Comparison of ENCODE assay signal across 26 cellular contexts in genomic region chr10:11279286-11279685, GRCh38.
A peak's percentile ranks its signal among the peaks of the same experiment; 100 is the strongest.
DNase-seq lines count a peak whose midpoint lies in the region; ATAC-seq and TF ChIP-seq lines count a peak whose summit lies in the region.
"Had no signal": no experiment of that assay in that cellular context is flagged by ENCODE, and none has a peak within 500 bp of the region (broad histone marks: within the 10 kb centered on the region; RNA-seq: fewer than 3 reads in every experiment).

No MANE protein-coding gene starts in this region.

- CTCF ChIA-PET in activated CD4-positive, alpha-beta memory T cell treated with anti-CD3 and anti-CD28 coated beads for 36 hours (lab: Charles Lee), result interaction anchor here (1.4 kb wide), 1 partner anchor 9 kb away, joined by 3 read pairs; no protein-coding TSS in a partner anchor

- TF ChIP-seq EP300 in transverse colon (IDR thresholded peaks at IDR 0.05; ENCODE audit: low read depth), result no peak

- H3K4me3 ChIP-seq in transverse colon, result no peak overlapping the region
- H3K4me3 ChIP-seq: ascending aorta; BLaER1 treated with 17β-estradiol and CSF1 and Interleukin-3, amounts not matched to agents 10 nM and 100 nM; esophagus muscularis mucosa; GM23248; heart left ventricle had no signal

- H3K27me3 Mint-ChIP-seq in natural killer cell treated with Interleukin-12 subunit alpha and Interleukin-12 subunit beta and Interleukin-15 and Interleukin-18, amount 100 ng/mL, for 72 hours, result no peaks in the 10 kb centered on the region
- H3K27me3 Mint-ChIP-seq in natural killer cell (ENCODE audit: low read depth in 2 of 2), result no peaks in the 10 kb centered on the region
- no peaks in the 10 kb centered on the region for H3K27me3 Mint-ChIP-seq in activated CD4-positive, alpha-beta memory T cell treated with anti-CD3 and anti-CD28 coated beads for 36 hours

- H3K27ac ChIP-seq in transverse colon, result no peak overlapping the region
- H3K27ac ChIP-seq: ascending aorta; BLaER1 treated with 17β-estradiol and CSF1 and Interleukin-3, amounts not matched to agents 10 nM and 100 nM; esophagus muscularis mucosa; GM23248; heart left ventricle had no signal

- no peak for TF ChIP-seq CTCF in natural killer cell (IDR thresholded peaks at IDR 0.05)
- no peak for TF ChIP-seq CTCF in transverse colon (IDR thresholded peaks at IDR 0.05)

- in situ Hi-C loops in transverse colon (cut with MboI; ENCODE audit: low pct_ligation_motif_present in 1 of 4, low pct_unique_long_range_greater_than_20kb in 1 of 4, low sequenced_read_pairs in 3 of 4), result no loop called here

- no peaks in the 10 kb centered on the region for H3K27me3 ChIP-seq in transverse colon
- H3K27me3 ChIP-seq: ascending aorta; BLaER1 treated with 17β-estradiol and CSF1 and Interleukin-3, amounts not matched to agents 10 nM and 100 nM; esophagus muscularis mucosa; heart left ventricle had no signal

- peaks cover 0 to 8% (median 2%) of the 10 kb centered on the region in 4 donors for H3K36me3 ChIP-seq in transverse colon

- H3K9me3 Mint-ChIP-seq in natural killer cell treated with Interleukin-12 subunit alpha and Interleukin-12 subunit beta and Interleukin-15 and Interleukin-18, amount 100 ng/mL, for 72 hours, result no peaks in the 10 kb centered on the region
- H3K9me3 Mint-ChIP-seq in natural killer cell, result no peaks in the 10 kb centered on the region
- H3K9me3 Mint-ChIP-seq in activated CD4-positive, alpha-beta memory T cell treated with anti-CD3 and anti-CD28 coated beads for 36 hours, result no peaks in the 10 kb centered on the region
- H3K9me3 Mint-ChIP-seq: nephron, type B pancreatic cell had no signal

- H3K4me3 Mint-ChIP-seq in natural killer cell treated with Interleukin-12 subunit alpha and Interleukin-12 subunit beta and Interleukin-15 and Interleukin-18, amount 100 ng/mL, for 72 hours, result no peak overlapping the region
- H3K4me3 Mint-ChIP-seq in natural killer cell, result no peak overlapping the region
- no peak overlapping the region for H3K4me3 Mint-ChIP-seq in activated CD4-positive, alpha-beta memory T cell treated with anti-CD3 and anti-CD28 coated beads for 36 hours
- H3K4me3 Mint-ChIP-seq: nephron, type B pancreatic cell had no signal

- 86 to 93% methylated on average over 7 of the region's 7 CpGs for WGBS in transverse colon (ENCODE audit: low coverage in 1 of 2), 2 donors

- no peak for TF ChIP-seq POLR2A in transverse colon (IDR thresholded peaks at IDR 0.05)

- no peak for ATAC-seq in natural killer cell treated with Interleukin-12 subunit alpha and Interleukin-12 subunit beta and Interleukin-15 and Interleukin-18, amount 100 ng/mL, for 72 hours
- ATAC-seq in natural killer cell, result no peak
- ATAC-seq: heart left ventricle, HepG2, Right ventricle myocardium inferior had no signal

- H3K9me3 ChIP-seq in transverse colon, result no peaks in the 10 kb centered on the region
- H3K9me3 ChIP-seq: ascending aorta, esophagus muscularis mucosa, heart left ventricle, SK-N-SH had no signal

- H3K36me3 Mint-ChIP-seq in natural killer cell treated with Interleukin-12 subunit alpha and Interleukin-12 subunit beta and Interleukin-15 and Interleukin-18, amount 100 ng/mL, for 72 hours, result peaks cover 27% of the 10 kb centered on the region
- peaks cover 34% of the 10 kb centered on the region for H3K36me3 Mint-ChIP-seq in natural killer cell
- H3K36me3 Mint-ChIP-seq in activated CD4-positive, alpha-beta memory T cell treated with anti-CD3 and anti-CD28 coated beads for 36 hours, result peaks cover 60% of the 10 kb centered on the region
- H3K36me3 Mint-ChIP-seq: type B pancreatic cell had no signal

- H3K27ac Mint-ChIP-seq in natural killer cell treated with Interleukin-12 subunit alpha and Interleukin-12 subunit beta and Interleukin-15 and Interleukin-18, amount 100 ng/mL, for 72 hours, result peak overlapping the region; percentile 59 to 88
- H3K27ac Mint-ChIP-seq in natural killer cell, result peak overlapping the region in 1 of 2 donors; percentile 49
- H3K27ac Mint-ChIP-seq in activated CD4-positive, alpha-beta memory T cell treated with anti-CD3 and anti-CD28 coated beads for 36 hours, result peak overlapping the region; percentile 3
- H3K27ac Mint-ChIP-seq: type B pancreatic cell had no signal

- POLR2A ChIA-PET in activated CD4-positive, alpha-beta memory T cell treated with anti-CD3 and anti-CD28 coated beads for 36 hours (lab: Charles Lee), result interaction anchor here (1.2 kb wide), 1 partner anchor 39 kb away, joined by 3 read pairs; no protein-coding TSS in a partner anchor

- DNase-seq in natural killer cell treated with Interleukin-12 subunit alpha and Interleukin-12 subunit beta and Interleukin-15 and Interleukin-18, amount 100 ng/mL, for 72 hours (ENCODE audit: low spot score), result no peak
- DNase-seq in natural killer cell (no peak), globus pallidus (ENCODE audit: low spot score) (peak; percentile 20), NCI-H510A (lab: John Stamatoyannopoulos, UW) (no peak), transverse colon (no peak), NCI-H146 (lab: John Stamatoyannopoulos, UW) (no peak)
- no peak for DNase-seq in activated CD4-positive, alpha-beta memory T cell treated with anti-CD3 and anti-CD28 coated beads for 36 hours
- DNase-seq: activated T-cell treated with anti-CD3 and anti-CD28 coated beads, Interleukin-2, amount 50 U/mL, for 1 hour; DMS79 treated with DMSO at 0.1 percent for 48 hours; foreskin fibroblast; GM23248; heart left ventricle; Karpas-422; NCI-H1417; NCI-H2081; NCI-H226; NCI-H748 treated with DMSO at 0.1 percent for 48 hours; SK-N-SH; stimulated activated CD4-positive, alpha-beta T cell treated with anti-CD3 and anti-CD28 coated beads, Interleukin-4, amount 100 ng/mL, for 24 hours had no signal

- peaks cover 16 to 33% of the 10 kb centered on the region in 2 donors for H3K4me1 Mint-ChIP-seq in natural killer cell treated with Interleukin-12 subunit alpha and Interleukin-12 subunit beta and Interleukin-15 and Interleukin-18, amount 100 ng/mL, for 72 hours (ENCODE audit: low read depth in 2 of 2)
- peaks cover 14 to 47% of the 10 kb centered on the region in 2 donors for H3K4me1 Mint-ChIP-seq in natural killer cell
- peaks cover 37% of the 10 kb centered on the region for H3K4me1 Mint-ChIP-seq in activated CD4-positive, alpha-beta memory T cell treated with anti-CD3 and anti-CD28 coated beads for 36 hours (ENCODE audit: low read depth)

- intact Hi-C loops in natural killer cell (cut with micrococcal nuclease), result no loop called here
- intact Hi-C loops in activated CD4-positive, alpha-beta memory T cell treated with anti-CD3 and anti-CD28 coated beads for 36 hours (cut with micrococcal nuclease), result no loop called here
- intact Hi-C loops in transverse colon (cut with DNase I; ENCODE audit: low total_unique reads), result no loop called here

- no peaks in the 10 kb centered on the region for H3K4me1 ChIP-seq in transverse colon
- H3K4me1 ChIP-seq: ascending aorta, esophagus muscularis mucosa, heart left ventricle had no signal
